9 cellular contexts compared by ENCODE assay signal in genomic region chr19:33214621-33215020, GRCh38.
DNase-seq lines count a peak whose midpoint lies in the region; ATAC-seq and TF ChIP-seq lines count a peak whose summit lies in the region.
"Had no signal": no experiment of that assay in that cellular context is flagged by ENCODE, and none has a peak within 500 bp of the region (broad histone marks: within the 10 kb centered on the region; RNA-seq: fewer than 3 reads in every experiment).

No MANE protein-coding gene starts in this region.

- ATAC-seq in SK-N-SH treated with all-trans-retinoic acid at 6 μM for 48 hours (peak; percentile 77), GM19351 (IDR thresholded peaks at IDR 0.05; ENCODE audit: unreplicated experiment) (no peak), GM21367 (IDR thresholded peaks at IDR 0.05; ENCODE audit: unreplicated experiment) (no peak)

- DNase-seq in COR-L47 (lab: John Stamatoyannopoulos, UW) (peak; percentile 23), HuH-7 (ENCODE audit: low spot score) (peak; percentile 83), inferior parietal cortex (ENCODE audit: extremely low spot score) (peak; percentile 10), activated T-cell treated with anti-CD3 and anti-CD28 coated beads for 4 hours (no peak)
- no peak for DNase-seq in activated CD8-positive, alpha-beta memory T cell treated with anti-CD3 and anti-CD28 coated beads, Interleukin-2, amount 50 U/mL, for 4 hours
- DNase-seq: activated CD4-positive, CD25-positive, alpha-beta regulatory T cell had no signal

TF ChIP-seq in SK-N-SH treated with all-trans-retinoic acid at 6 μM for 48 hours, 23 proteins besides CTCF, POLR2A, EP300 and RAD21:
- TF ChIP-seq ZFP30 (CRISPR knock-in tag; IDR thresholded peaks at IDR 0.05) (no peak), SNAI2 (CRISPR knock-in tag; IDR thresholded peaks at IDR 0.05) (no peak), PATZ1 (CRISPR knock-in tag; IDR thresholded peaks at IDR 0.05; ENCODE audit: borderline replicate concordance) (no peak), CSDC2 (CRISPR knock-in tag; IDR thresholded peaks at IDR 0.05) (no peak), RARB (CRISPR knock-in tag; IDR thresholded peaks at IDR 0.05) (no peak), ZC3H10 (CRISPR knock-in tag; IDR thresholded peaks at IDR 0.05) (no peak), BACH2 (CRISPR knock-in tag; IDR thresholded peaks at IDR 0.05; ENCODE audit: borderline replicate concordance) (no peak), ISL1 (CRISPR knock-in tag; IDR thresholded peaks at IDR 0.05) (no peak), TSHZ2 (CRISPR knock-in tag; IDR thresholded peaks at IDR 0.05) (no peak)
- TF ChIP-seq, protein P1, sequence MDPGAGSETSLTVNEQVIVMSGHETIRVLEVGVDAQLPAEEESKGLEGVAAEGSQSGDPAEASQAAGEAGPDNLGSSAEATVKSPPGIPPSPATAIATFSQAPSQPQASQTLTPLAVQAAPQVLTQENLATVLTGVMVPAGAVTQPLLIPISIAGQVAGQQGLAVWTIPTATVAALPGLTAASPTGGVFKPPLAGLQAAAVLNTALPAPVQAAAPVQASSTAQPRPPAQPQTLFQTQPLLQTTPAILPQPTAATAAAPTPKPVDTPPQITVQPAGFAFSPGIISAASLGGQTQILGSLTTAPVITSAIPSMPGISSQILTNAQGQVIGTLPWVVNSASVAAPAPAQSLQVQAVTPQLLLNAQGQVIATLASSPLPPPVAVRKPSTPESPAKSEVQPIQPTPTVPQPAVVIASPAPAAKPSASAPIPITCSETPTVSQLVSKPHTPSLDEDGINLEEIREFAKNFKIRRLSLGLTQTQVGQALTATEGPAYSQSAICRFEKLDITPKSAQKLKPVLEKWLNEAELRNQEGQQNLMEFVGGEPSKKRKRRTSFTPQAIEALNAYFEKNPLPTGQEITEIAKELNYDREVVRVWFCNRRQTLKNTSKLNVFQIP (CRISPR knock-in tag; IDR thresholded peaks at IDR 0.05; ENCODE audit: borderline replicate concordance, low read depth), result no peak

Comparison
In these comparisons a context has a peak if more than half of its experiments do, and no peak if none do; other contexts are left out.
1. DNase-seq: peak in COR-L47 (single experiment), HuH-7 (single experiment) and inferior parietal cortex (single experiment); none in activated T-cell treated with anti-CD3 and anti-CD28 coated beads for 4 hours (single experiment) and activated CD8-positive, alpha-beta memory T cell treated with anti-CD3 and anti-CD28 coated beads, Interleukin-2, amount 50 U/mL, for 4 hours (single experiment).